In the genomic region with DNA sequence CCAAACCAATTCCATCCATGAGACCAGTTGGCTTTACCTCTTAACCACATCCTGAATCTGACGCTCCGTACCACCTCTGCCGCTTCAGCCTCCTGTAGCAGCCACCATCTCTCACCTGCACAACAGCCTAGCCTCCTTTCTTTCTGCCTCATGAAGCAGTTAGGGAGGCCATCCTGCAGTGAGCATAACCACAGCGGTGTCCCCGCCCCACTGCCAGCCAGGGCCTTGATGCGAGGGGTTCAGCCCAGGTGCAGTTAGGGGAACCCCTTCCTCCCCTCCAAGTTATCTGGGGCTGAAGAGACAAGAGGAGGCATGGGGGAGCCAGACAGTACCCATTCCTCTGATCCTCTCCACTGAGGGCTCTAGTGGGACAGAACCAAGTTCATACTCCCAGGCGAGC, we compare ENCODE assay signal across 28 cellular contexts.
"Had no signal": no experiment of that assay in that cellular context is flagged by ENCODE, and none has a peak within 500 bp of the region (broad histone marks: within the 10 kb centered on the region; RNA-seq: fewer than 3 reads in every experiment).

No MANE protein-coding gene starts in this region.

- H3K4me1 Mint-ChIP-seq: immature natural killer cell; natural killer cell; stimulated activated memory B cell treated with anti-CD40 and anti-IgM and Interleukin-4, amounts not matched to agents 10 μg/mL and 1 μg/mL and 100 μg/mL, for 72 hours had no signal

- ATAC-seq: left colon; left lung; natural killer cell; stimulated activated memory B cell treated with anti-CD40 and anti-IgM and Interleukin-4, amounts not matched to agents 10 μg/mL and 1 μg/mL and 100 μg/mL, for 72 hours; stimulated activated naive CD8-positive, alpha-beta T cell treated with anti-CD3 and anti-CD28 coated beads, Interleukin-15, amount 100 ng/mL, for 72 hours had no signal

- H3K4me3 Mint-ChIP-seq: immature natural killer cell; mesothelial cell of epicardium; naive B cell; natural killer cell; stimulated activated memory B cell treated with anti-CD40 and anti-IgM and Interleukin-4, amounts not matched to agents 10 μg/mL and 1 μg/mL and 100 μg/mL, for 72 hours; stimulated activated naive CD8-positive, alpha-beta T cell treated with anti-CD3 and anti-CD28 coated beads, Interleukin-15, amount 100 ng/mL, for 72 hours; type B pancreatic cell had no signal

- H3K36me3 Mint-ChIP-seq: immature natural killer cell; mesothelial cell of epicardium; natural killer cell; stimulated activated memory B cell treated with anti-CD40 and anti-IgM and Interleukin-4, amounts not matched to agents 10 μg/mL and 1 μg/mL and 100 μg/mL, for 72 hours; type B pancreatic cell had no signal

- H3K27ac ChIP-seq: heart left ventricle, left lung, ovary, right atrium auricular region, right lobe of liver, skin epidermis, tibial nerve, uterus had no signal

- H3K4me3 ChIP-seq: heart left ventricle, left lung, lung, ovary, right atrium auricular region, right lobe of liver, skin epidermis, tibial nerve, uterus had no signal

- H3K9me3 ChIP-seq: heart left ventricle, left lung, ovary, right atrium auricular region, right lobe of liver, uterus had no signal

- H3K4me1 ChIP-seq: heart left ventricle, left lung, right atrium auricular region, tibial nerve, uterus had no signal

- H3K27me3 ChIP-seq: left lung, ovary, right atrium auricular region, right lobe of liver, tibial nerve, uterus had no signal

- H3K27ac Mint-ChIP-seq: immature natural killer cell; mesothelial cell of epicardium; natural killer cell; progenitor cell of endocrine pancreas; stimulated activated memory B cell treated with anti-CD40 and anti-IgM and Interleukin-4, amounts not matched to agents 10 μg/mL and 1 μg/mL and 100 μg/mL, for 72 hours; type B pancreatic cell had no signal

- FAIRE-seq: islet of Langerhans, kidney had no signal

- DNase-seq: heart left ventricle; hypothalamus; immature natural killer cell; kidney; left colon; left lung; mesendoderm; naive B cell; natural killer cell; ovary; stimulated activated CD4-positive, alpha-beta T cell treated with anti-CD3 and anti-CD28 coated beads, Interleukin-1b, Interleukin-23, amount 100 ng/mL, for 48 hours; stimulated activated CD4-positive, alpha-beta T cell treated with anti-CD3 and anti-CD28 coated beads, Interleukin-2, amount 100 ng/mL, for 48 hours; stimulated activated CD4-positive, alpha-beta T cell treated with anti-CD3 and anti-CD28 coated beads, Interleukin-4, amount 100 ng/mL, for 4 hours; stimulated activated CD8-positive, alpha-beta memory T cell treated with anti-CD3 and anti-CD28 coated beads, Interleukin-4, amount 100 ng/mL, for 48 hours; stimulated activated naive CD4-positive, alpha-beta T cell treated with Interleukin-2 at 50 U/mL for 16 hours; stimulated activated naive CD8-positive, alpha-beta T cell treated with anti-CD3 and anti-CD28 coated beads, Interleukin-15, amount 100 ng/mL, for 72 hours; substantia nigra; uterus had no signal

- H3K9me3 Mint-ChIP-seq: natural killer cell; stimulated activated memory B cell treated with anti-CD40 and anti-IgM and Interleukin-4, amounts not matched to agents 10 μg/mL and 1 μg/mL and 100 μg/mL, for 72 hours; stimulated activated naive CD8-positive, alpha-beta T cell treated with anti-CD3 and anti-CD28 coated beads, Interleukin-15, amount 100 ng/mL, for 72 hours had no signal

- H3K36me3 ChIP-seq: heart left ventricle, left lung, ovary, right atrium auricular region, right lobe of liver, tibial nerve, uterus had no signal
